In the genomic region with DNA sequence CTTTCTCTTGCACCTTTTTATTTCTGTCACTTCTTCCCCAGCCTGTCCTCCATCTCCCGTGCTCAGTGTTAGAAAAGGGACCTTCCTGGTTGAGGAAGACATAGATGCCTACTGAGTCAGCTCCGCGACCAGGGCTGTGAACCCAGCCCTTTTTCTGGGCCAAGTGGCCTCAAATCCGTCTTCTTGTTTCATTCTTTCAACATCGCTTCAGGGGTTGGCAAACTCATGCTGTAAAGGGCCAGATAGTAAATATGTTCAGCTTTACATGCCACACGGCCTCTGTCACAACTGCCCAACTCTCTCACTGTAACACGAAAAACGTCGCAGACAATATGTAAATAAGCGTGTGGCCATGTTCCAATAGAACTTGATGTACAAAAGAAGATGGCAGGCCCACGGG, we compare ENCODE assay signal across 1 cellular context.
TF ChIP-seq lines count a peak whose summit lies in the region.

No MANE protein-coding gene starts in this region.

TF ChIP-seq in GM23338, 12 proteins besides CTCF, POLR2A, EP300 and RAD21 (continued from another document):
- TF ChIP-seq, protein P1, sequence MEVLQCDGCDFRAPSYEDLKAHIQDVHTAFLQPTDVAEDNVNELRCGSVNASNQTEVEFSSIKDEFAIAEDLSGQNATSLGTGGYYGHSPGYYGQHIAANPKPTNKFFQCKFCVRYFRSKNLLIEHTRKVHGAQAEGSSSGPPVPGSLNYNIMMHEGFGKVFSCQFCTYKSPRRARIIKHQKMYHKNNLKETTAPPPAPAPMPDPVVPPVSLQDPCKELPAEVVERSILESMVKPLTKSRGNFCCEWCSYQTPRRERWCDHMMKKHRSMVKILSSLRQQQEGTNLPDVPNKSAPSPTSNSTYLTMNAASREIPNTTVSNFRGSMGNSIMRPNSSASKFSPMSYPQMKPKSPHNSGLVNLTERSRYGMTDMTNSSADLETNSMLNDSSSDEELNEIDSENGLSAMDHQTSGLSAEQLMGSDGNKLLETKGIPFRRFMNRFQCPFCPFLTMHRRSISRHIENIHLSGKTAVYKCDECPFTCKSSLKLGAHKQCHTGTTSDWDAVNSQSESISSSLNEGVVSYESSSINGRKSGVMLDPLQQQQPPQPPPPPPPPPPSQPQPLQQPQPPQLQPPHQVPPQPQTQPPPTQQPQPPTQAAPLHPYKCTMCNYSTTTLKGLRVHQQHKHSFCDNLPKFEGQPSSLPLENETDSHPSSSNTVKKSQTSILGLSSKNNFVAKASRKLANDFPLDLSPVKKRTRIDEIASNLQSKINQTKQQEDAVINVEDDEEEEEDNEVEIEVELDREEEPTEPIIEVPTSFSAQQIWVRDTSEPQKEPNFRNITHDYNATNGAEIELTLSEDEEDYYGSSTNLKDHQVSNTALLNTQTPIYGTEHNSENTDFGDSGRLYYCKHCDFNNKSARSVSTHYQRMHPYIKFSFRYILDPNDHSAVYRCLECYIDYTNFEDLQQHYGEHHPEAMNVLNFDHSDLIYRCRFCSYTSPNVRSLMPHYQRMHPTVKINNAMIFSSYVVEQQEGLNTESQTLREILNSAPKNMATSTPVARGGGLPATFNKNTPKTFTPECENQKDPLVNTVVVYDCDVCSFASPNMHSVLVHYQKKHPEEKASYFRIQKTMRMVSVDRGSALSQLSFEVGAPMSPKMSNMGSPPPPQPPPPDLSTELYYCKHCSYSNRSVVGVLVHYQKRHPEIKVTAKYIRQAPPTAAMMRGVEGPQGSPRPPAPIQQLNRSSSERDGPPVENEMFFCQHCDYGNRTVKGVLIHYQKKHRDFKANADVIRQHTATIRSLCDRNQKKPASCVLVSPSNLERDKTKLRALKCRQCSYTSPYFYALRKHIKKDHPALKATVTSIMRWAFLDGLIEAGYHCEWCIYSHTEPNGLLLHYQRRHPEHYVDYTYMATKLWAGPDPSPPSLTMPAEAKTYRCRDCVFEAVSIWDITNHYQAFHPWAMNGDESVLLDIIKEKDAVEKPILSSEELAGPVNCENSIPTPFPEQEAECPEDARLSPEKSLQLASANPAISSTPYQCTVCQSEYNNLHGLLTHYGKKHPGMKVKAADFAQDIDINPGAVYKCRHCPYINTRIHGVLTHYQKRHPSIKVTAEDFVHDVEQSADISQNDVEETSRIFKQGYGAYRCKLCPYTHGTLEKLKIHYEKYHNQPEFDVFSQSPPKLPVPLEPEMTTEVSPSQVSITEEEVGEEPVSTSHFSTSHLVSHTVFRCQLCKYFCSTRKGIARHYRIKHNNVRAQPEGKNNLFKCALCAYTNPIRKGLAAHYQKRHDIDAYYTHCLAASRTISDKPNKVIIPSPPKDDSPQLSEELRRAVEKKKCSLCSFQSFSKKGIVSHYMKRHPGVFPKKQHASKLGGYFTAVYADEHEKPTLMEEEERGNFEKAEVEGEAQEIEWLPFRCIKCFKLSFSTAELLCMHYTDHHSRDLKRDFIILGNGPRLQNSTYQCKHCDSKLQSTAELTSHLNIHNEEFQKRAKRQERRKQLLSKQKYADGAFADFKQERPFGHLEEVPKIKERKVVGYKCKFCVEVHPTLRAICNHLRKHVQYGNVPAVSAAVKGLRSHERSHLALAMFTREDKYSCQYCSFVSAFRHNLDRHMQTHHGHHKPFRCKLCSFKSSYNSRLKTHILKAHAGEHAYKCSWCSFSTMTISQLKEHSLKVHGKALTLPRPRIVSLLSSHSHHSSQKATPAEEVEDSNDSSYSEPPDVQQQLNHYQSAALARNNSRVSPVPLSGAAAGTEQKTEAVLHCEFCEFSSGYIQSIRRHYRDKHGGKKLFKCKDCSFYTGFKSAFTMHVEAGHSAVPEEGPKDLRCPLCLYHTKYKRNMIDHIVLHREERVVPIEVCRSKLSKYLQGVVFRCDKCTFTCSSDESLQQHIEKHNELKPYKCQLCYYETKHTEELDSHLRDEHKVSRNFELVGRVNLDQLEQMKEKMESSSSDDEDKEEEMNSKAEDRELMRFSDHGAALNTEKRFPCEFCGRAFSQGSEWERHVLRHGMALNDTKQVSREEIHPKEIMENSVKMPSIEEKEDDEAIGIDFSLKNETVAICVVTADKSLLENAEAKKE (CRISPR knock-in tag; IDR thresholded peaks at IDR 0.05), result no peak
- TF ChIP-seq EZH2 (IDR thresholded peaks at IDR 0.05; ENCODE audit: low read depth, unreplicated experiment) (no peak), EZH2phosphoT487 (IDR thresholded peaks at IDR 0.05; ENCODE audit: unreplicated experiment) (no peak), NANOG (IDR thresholded peaks at IDR 0.05; ENCODE audit: borderline replicate concordance) (no peak), POLR2AphosphoS5 (IDR thresholded peaks at IDR 0.05; ENCODE audit: low read depth) (no peak)
- TF ChIP-seq, protein P2, sequence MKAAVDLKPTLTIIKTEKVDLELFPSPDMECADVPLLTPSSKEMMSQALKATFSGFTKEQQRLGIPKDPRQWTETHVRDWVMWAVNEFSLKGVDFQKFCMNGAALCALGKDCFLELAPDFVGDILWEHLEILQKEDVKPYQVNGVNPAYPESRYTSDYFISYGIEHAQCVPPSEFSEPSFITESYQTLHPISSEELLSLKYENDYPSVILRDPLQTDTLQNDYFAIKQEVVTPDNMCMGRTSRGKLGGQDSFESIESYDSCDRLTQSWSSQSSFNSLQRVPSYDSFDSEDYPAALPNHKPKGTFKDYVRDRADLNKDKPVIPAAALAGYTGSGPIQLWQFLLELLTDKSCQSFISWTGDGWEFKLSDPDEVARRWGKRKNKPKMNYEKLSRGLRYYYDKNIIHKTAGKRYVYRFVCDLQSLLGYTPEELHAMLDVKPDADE (IDR thresholded peaks at IDR 0.05), result no peak
- TF ChIP-seq, protein P3, sequence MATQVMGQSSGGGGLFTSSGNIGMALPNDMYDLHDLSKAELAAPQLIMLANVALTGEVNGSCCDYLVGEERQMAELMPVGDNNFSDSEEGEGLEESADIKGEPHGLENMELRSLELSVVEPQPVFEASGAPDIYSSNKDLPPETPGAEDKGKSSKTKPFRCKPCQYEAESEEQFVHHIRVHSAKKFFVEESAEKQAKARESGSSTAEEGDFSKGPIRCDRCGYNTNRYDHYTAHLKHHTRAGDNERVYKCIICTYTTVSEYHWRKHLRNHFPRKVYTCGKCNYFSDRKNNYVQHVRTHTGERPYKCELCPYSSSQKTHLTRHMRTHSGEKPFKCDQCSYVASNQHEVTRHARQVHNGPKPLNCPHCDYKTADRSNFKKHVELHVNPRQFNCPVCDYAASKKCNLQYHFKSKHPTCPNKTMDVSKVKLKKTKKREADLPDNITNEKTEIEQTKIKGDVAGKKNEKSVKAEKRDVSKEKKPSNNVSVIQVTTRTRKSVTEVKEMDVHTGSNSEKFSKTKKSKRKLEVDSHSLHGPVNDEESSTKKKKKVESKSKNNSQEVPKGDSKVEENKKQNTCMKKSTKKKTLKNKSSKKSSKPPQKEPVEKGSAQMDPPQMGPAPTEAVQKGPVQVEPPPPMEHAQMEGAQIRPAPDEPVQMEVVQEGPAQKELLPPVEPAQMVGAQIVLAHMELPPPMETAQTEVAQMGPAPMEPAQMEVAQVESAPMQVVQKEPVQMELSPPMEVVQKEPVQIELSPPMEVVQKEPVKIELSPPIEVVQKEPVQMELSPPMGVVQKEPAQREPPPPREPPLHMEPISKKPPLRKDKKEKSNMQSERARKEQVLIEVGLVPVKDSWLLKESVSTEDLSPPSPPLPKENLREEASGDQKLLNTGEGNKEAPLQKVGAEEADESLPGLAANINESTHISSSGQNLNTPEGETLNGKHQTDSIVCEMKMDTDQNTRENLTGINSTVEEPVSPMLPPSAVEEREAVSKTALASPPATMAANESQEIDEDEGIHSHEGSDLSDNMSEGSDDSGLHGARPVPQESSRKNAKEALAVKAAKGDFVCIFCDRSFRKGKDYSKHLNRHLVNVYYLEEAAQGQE (IDR thresholded peaks at IDR 0.05; ENCODE audit: unreplicated experiment), result no peak
